Comparison of ENCODE assay signal across 20 cellular contexts in the genomic region with DNA sequence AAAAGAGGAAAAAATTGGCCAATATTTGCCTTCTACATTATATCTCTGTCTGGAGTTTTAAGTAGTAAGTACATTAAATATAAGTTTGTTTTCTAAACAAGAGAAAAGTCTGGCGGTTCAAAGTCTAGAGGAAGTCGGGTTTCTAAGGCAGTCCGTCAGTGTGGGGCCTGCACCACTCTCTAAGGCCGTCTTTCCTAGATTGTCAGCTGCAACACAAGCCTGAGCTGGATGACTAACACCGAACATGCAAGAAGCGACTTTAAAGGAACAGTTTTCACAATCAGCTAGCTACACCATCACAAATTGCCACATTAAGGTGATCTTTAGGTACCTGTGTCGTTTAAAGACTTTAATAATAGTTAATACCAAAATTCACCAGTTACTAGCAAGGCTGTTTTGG. TPM values are rescaled to one million over a fixed set of nuclear protein-coding genes. Genes with fewer than 3 reads are reported as not detected.
DNase-seq lines count a peak whose midpoint lies in the region; ATAC-seq, FAIRE-seq and TF ChIP-seq lines count a peak whose summit lies in the region.
"Had no signal": no experiment of that assay in that cellular context is flagged by ENCODE, and none has a peak within 500 bp of the region (broad histone marks: within the 10 kb centered on the region; RNA-seq: fewer than 3 reads in every experiment).

No MANE protein-coding gene starts in this region.

- H3K9me3 ChIP-seq in hepatocyte (ENCODE audit: low read depth) = no peaks in the 10 kb centered on the region
- H3K9me3 ChIP-seq: BLaER1 treated with 17β-estradiol and CSF1 and Interleukin-3, amounts not matched to agents 10 nM and 100 nM; SJSA1 had no signal

- no peaks in the 10 kb centered on the region for H4K20me1 ChIP-seq in hepatocyte (ENCODE audit: insufficient read depth, poor library complexity, severe bottlenecking)

- ATAC-seq in SK-N-SH treated with all-trans-retinoic acid at 6 μM for 48 hours = no peak
- ATAC-seq: CD8-positive, alpha-beta T cell; GM12878; Right ventricle myocardium inferior had no signal

- peaks cover 38% of the 10 kb centered on the region for H3K36me3 Mint-ChIP-seq in type B pancreatic cell

- no peaks in the 10 kb centered on the region for H3K36me3 ChIP-seq in hepatocyte (replicated peaks; ENCODE audit: insufficient read depth, low read depth)

- H3K4me1 Mint-ChIP-seq in type B pancreatic cell (ENCODE audit: unreplicated experiment) = peaks cover 9% of the 10 kb centered on the region

- H3K27ac Mint-ChIP-seq in type B pancreatic cell = peak overlapping the region; percentile 47
- H3K27ac Mint-ChIP-seq: CD8-positive, alpha-beta T cell had no signal

- WGBS in hepatocyte (ENCODE audit: low lambda C conversion rate, missing lambda C conversion rate) = 76% methylated on average over 7 of the region's 7 CpGs

- no peaks in the 10 kb centered on the region for H3K79me2 ChIP-seq in hepatocyte

- peak; percentile 52 for FAIRE-seq in TTC549 (lab: Jason Lieb, UNC)
- FAIRE-seq: GM12878 had no signal

- H2AFZ ChIP-seq in hepatocyte = no peak overlapping the region

- H3K27me3 Mint-ChIP-seq in type B pancreatic cell = no peaks in the 10 kb centered on the region

- no peak for TF ChIP-seq CTCF in hepatocyte (IDR thresholded peaks at IDR 0.05; ENCODE audit: poor library complexity)
- TF ChIP-seq CTCF in type B pancreatic cell (conservative IDR thresholded peaks at IDR 0.05) = no peak

- H3K9me3 Mint-ChIP-seq in type B pancreatic cell = no peaks in the 10 kb centered on the region
- H3K9me3 Mint-ChIP-seq: CD8-positive, alpha-beta T cell had no signal

- DNase-seq in Kasumi-1 (lab: John Stamatoyannopoulos, UW) (peak; percentile 25 to 48), hepatocyte (ENCODE audit: low spot score) (peak; percentile 40), type B pancreatic cell (ENCODE audit: extremely low spot score, unreplicated experiment) (no peak), HK-2 (ENCODE audit: unreplicated experiment) (no peak)
- no peak for DNase-seq in NK-92 treated with Interleukin-12 subunit alpha and Interleukin-12 subunit beta, amount 100 ng/mL, for 24 hours (lab: John Stamatoyannopoulos, UW)
- DNase-seq: CD8-positive, alpha-beta T cell; DND-41; KG1; NCI-H1048; NCI-H1417 treated with DMSO at 0.1 percent for 48 hours; NCI-H187; NCI-H2107; NCI-H446 treated with DMSO at 0.1 percent for 48 hours; NCI-H526 treated with DMSO at 0.1 percent for 48 hours had no signal

- no peaks in the 10 kb centered on the region for H3K4me1 ChIP-seq in hepatocyte (ENCODE audit: insufficient read depth)

- no peak overlapping the region for H3K4me3 Mint-ChIP-seq in type B pancreatic cell
- H3K4me3 Mint-ChIP-seq: CD8-positive, alpha-beta T cell had no signal

- peak overlapping the region; percentile 25 for H3K27ac ChIP-seq in hepatocyte
- H3K27ac ChIP-seq: BLaER1 treated with 17β-estradiol and CSF1 and Interleukin-3, amounts not matched to agents 10 nM and 100 nM; SJSA1 had no signal

- H3K4me2 ChIP-seq in hepatocyte = no peak overlapping the region
- H3K4me2 ChIP-seq: BLaER1 treated with 17β-estradiol and CSF1 and Interleukin-3, amounts not matched to agents 10 nM and 100 nM had no signal

- no peak overlapping the region for H3K4me3 ChIP-seq in hepatocyte
- H3K4me3 ChIP-seq: BLaER1 treated with 17β-estradiol and CSF1 and Interleukin-3, amounts not matched to agents 10 nM and 100 nM; GM12878; SJSA1 had no signal

- no peaks in the 10 kb centered on the region for H3K9me2 ChIP-seq in hepatocyte (replicated peaks; ENCODE audit: insufficient read depth)

- no peaks in the 10 kb centered on the region for H3K27me3 ChIP-seq in hepatocyte
- H3K27me3 ChIP-seq: BLaER1 treated with 17β-estradiol and CSF1 and Interleukin-3, amounts not matched to agents 10 nM and 100 nM; SJSA1 had no signal

TF ChIP-seq in SK-N-SH treated with all-trans-retinoic acid at 6 μM for 48 hours, 23 proteins besides CTCF, POLR2A, EP300 and RAD21 (continues in another document):
- TF ChIP-seq CSDC2 (CRISPR knock-in tag; IDR thresholded peaks at IDR 0.05) (no peak), ZNF70 (CRISPR knock-in tag; IDR thresholded peaks at IDR 0.05) (no peak), ZFP30 (CRISPR knock-in tag; IDR thresholded peaks at IDR 0.05) (no peak), ISL1 (CRISPR knock-in tag; IDR thresholded peaks at IDR 0.05) (no peak), ZFP3 (CRISPR knock-in tag; IDR thresholded peaks at IDR 0.05) (no peak), ESRRG (CRISPR knock-in tag; IDR thresholded peaks at IDR 0.05) (no peak), GLIS3 (CRISPR knock-in tag; IDR thresholded peaks at IDR 0.05) (no peak), BACH2 (CRISPR knock-in tag; IDR thresholded peaks at IDR 0.05; ENCODE audit: borderline replicate concordance) (no peak), ARNTL (CRISPR knock-in tag; IDR thresholded peaks at IDR 0.05; ENCODE audit: borderline replicate concordance, low read depth) (no peak), TCF4 (CRISPR knock-in tag; IDR thresholded peaks at IDR 0.05; ENCODE audit: borderline replicate concordance) (no peak), ZNF8 (CRISPR knock-in tag; IDR thresholded peaks at IDR 0.05) (no peak), PPARA (CRISPR knock-in tag; IDR thresholded peaks at IDR 0.05; ENCODE audit: borderline replicate concordance) (no peak), SNAI2 (CRISPR knock-in tag; IDR thresholded peaks at IDR 0.05) (no peak), TOX (CRISPR knock-in tag; IDR thresholded peaks at IDR 0.05; ENCODE audit: borderline replicate concordance) (no peak)
- TF ChIP-seq, protein P1, sequence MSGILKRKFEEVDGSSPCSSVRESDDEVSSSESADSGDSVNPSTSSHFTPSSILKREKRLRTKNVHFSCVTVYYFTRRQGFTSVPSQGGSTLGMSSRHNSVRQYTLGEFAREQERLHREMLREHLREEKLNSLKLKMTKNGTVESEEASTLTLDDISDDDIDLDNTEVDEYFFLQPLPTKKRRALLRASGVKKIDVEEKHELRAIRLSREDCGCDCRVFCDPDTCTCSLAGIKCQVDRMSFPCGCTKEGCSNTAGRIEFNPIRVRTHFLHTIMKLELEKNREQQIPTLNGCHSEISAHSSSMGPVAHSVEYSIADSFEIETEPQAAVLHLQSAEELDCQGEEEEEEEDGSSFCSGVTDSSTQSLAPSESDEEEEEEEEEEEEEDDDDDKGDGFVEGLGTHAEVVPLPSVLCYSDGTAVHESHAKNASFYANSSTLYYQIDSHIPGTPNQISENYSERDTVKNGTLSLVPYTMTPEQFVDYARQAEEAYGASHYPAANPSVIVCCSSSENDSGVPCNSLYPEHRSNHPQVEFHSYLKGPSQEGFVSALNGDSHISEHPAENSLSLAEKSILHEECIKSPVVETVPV (CRISPR knock-in tag; IDR thresholded peaks at IDR 0.05) = no peak
- TF ChIP-seq, protein P2, sequence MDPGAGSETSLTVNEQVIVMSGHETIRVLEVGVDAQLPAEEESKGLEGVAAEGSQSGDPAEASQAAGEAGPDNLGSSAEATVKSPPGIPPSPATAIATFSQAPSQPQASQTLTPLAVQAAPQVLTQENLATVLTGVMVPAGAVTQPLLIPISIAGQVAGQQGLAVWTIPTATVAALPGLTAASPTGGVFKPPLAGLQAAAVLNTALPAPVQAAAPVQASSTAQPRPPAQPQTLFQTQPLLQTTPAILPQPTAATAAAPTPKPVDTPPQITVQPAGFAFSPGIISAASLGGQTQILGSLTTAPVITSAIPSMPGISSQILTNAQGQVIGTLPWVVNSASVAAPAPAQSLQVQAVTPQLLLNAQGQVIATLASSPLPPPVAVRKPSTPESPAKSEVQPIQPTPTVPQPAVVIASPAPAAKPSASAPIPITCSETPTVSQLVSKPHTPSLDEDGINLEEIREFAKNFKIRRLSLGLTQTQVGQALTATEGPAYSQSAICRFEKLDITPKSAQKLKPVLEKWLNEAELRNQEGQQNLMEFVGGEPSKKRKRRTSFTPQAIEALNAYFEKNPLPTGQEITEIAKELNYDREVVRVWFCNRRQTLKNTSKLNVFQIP (CRISPR knock-in tag; IDR thresholded peaks at IDR 0.05; ENCODE audit: borderline replicate concordance, low read depth) = no peak
- TF ChIP-seq, protein P3, sequence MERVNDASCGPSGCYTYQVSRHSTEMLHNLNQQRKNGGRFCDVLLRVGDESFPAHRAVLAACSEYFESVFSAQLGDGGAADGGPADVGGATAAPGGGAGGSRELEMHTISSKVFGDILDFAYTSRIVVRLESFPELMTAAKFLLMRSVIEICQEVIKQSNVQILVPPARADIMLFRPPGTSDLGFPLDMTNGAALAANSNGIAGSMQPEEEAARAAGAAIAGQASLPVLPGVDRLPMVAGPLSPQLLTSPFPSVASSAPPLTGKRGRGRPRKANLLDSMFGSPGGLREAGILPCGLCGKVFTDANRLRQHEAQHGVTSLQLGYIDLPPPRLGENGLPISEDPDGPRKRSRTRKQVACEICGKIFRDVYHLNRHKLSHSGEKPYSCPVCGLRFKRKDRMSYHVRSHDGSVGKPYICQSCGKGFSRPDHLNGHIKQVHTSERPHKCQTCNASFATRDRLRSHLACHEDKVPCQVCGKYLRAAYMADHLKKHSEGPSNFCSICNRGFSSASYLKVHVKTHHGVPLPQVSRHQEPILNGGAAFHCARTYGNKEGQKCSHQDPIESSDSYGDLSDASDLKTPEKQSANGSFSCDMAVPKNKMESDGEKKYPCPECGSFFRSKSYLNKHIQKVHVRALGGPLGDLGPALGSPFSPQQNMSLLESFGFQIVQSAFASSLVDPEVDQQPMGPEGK (CRISPR knock-in tag; IDR thresholded peaks at IDR 0.05; ENCODE audit: borderline replicate concordance) = no peak

RNA-seq across cellular contexts. Expression of gene CCSAP, which starts 19.6 kb away (rescaled TPM):
- total RNA-seq in hepatocyte = 9.6 and 12.0 TPM in 2 replicates
- 2.7 and 3.8 TPM in 2 replicates for polyA plus RNA-seq in hepatocyte
- total RNA-seq in type B pancreatic cell (ENCODE audit: low replicate concordance) = 9.6 and 10.0 TPM in 2 replicates

RNA-seq across cellular contexts. Expression of gene RAB4A, which starts 52.3 kb away (rescaled TPM):
- total RNA-seq in hepatocyte = 41.7 and 47.7 TPM in 2 replicates
- polyA plus RNA-seq in hepatocyte = 45.4 and 54.3 TPM in 2 replicates
- 59.9 and 71.8 TPM in 2 replicates for total RNA-seq in type B pancreatic cell (ENCODE audit: low replicate concordance)

Comparison
In these comparisons a context has a peak if more than half of its experiments do, and no peak if none do; other contexts are left out.
1. DNase-seq: peak in Kasumi-1 (2 of 2) and hepatocyte (single experiment); none in type B pancreatic cell (single experiment), NK-92 treated with Interleukin-12 subunit alpha and Interleukin-12 subunit beta, amount 100 ng/mL, for 24 hours (single experiment) and HK-2 (single experiment).